In the genomic region with DNA sequence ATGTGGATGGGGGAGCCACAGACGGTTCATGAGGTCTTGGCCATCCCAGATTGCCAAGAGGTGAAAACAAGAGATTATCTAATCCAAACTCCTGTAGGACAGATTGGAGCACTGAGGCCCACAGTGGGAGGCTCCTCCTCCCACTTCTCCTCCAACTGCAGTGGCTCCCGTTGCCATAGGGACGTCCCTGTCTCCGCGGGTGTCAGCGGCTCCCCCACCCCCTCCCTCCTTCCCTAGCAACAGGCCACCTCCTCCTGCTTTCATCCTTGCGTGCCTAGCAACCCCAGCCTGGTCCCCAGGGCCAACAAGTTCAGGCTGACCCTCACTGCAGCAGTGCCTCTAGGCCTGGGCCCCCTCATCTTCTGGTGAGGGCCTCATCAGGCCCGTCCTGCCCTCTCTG, we compare ENCODE assay signal across 8 cellular contexts. TPM values are rescaled to one million over a fixed set of nuclear protein-coding genes. Genes with fewer than 3 reads are reported as not detected.
DNase-seq lines count a peak whose midpoint lies in the region; ATAC-seq, FAIRE-seq and TF ChIP-seq lines count a peak whose summit lies in the region.

No MANE protein-coding gene starts in this region.

- intact Hi-C loops in GM12878 (cut with micrococcal nuclease; ENCODE audit: unreplicated experiment), result no loop called here

- RAD21 ChIA-PET in GM12878 (lab: Charles Lee; ENCODE audit: unreplicated experiment), result no interaction called here

- TF ChIP-seq POLR2A in GM12878 (IDR thresholded peaks at IDR 0.05; ENCODE audit: low read depth, low read length), result no peak

- no peaks in the 10 kb centered on the region for H3K9me3 ChIP-seq in GM12878 (replicated peaks; ENCODE audit: control insufficient read depth, insufficient read depth, low read length)

- H3K9ac ChIP-seq in GM12878 (ENCODE audit: control insufficient read depth, insufficient read depth, low read length), result no peak overlapping the region

- no peaks in the 10 kb centered on the region; the same call in 1 of the 2 replicates for H3K4me1 ChIP-seq in GM12878 (ENCODE audit: control insufficient read depth, insufficient read depth, low read length)

- H3K27me3 ChIP-seq in GM12878 (replicated peaks in 1 of 2; ENCODE audit: control insufficient read depth in 2 of 2, insufficient read depth in 2 of 2, low read length in 1 of 2), result peaks cover 0 to 2% of the 10 kb centered on the region in 2 experiments; a peak in 1 of 4 replicates

- no TSS peak for BruUV-seq in GM12878 (replicated peaks; lab: Mats Ljungman, UMichigan)

- no peaks in the 10 kb centered on the region for H3K36me3 ChIP-seq in GM12878 (ENCODE audit: control insufficient read depth in 2 of 2, insufficient read depth in 2 of 2, low read length in 1 of 2)

- H2AFZ ChIP-seq in GM12878 (ENCODE audit: control insufficient read depth, low read depth, low read length), result peak overlapping the region; percentile 46; the same call in 1 of the 2 replicates

- TF ChIP-seq CTCF in GM12878 (IDR thresholded peaks at IDR 0.05 in 2 of 3, conservative IDR thresholded peaks at IDR 0.05 in 1 of 3; ENCODE audit: control insufficient read depth in 2 of 3, extremely low read depth in 1 of 3, insufficient read depth in 1 of 3, low read depth in 3 of 3, low read length in 3 of 3), result no peak

- no peaks in the 10 kb centered on the region for H4K20me1 ChIP-seq in GM12878 (ENCODE audit: control insufficient read depth, insufficient read depth)

- no peak overlapping the region for H3K4me3 ChIP-seq in GM12878

- TF ChIP-seq EP300 in GM12878 (IDR thresholded peaks at IDR 0.05; ENCODE audit: borderline replicate concordance in 1 of 2, control insufficient read depth in 1 of 2, low read depth in 2 of 2, low read length in 2 of 2), result no peak

- H3K79me2 ChIP-seq in GM12878 (ENCODE audit: control insufficient read depth, insufficient read depth, low read length), result no peaks in the 10 kb centered on the region

- DNase-seq in Daoy (ENCODE audit: low read depth) (peak; percentile 20), NCI-H1436 (lab: John Stamatoyannopoulos, UW) (peak; percentile 66), GM12878 (ENCODE audit: low read depth, low spot score) (no peak), mesenteric fat pad (ENCODE audit: low spot score) (peak; percentile 81), NCI-H187 treated with DMSO at 0.1 percent for 48 hours (lab: John Stamatoyannopoulos, UW) (no peak)

- H3K27ac ChIP-seq in GM12878 (ENCODE audit: control insufficient read depth, insufficient read depth), result no peak overlapping the region

- in situ Hi-C loops in GM12878 (cut with MboI), result no loop called here

- SMC1A ChIA-PET in GM12878 (lab: Charles Lee; ENCODE audit: uncharacterized antibody, unreplicated experiment), result no interaction called here

- no peak for FAIRE-seq in GM12878 (lab: Jason Lieb, UNC)

- H3K4me2 ChIP-seq in GM12878 (ENCODE audit: control insufficient read depth, insufficient read depth), result no peak overlapping the region

- 10% methylated on average over 7 of the region's 8 CpGs for WGBS in GM12878 (ENCODE audit: insufficient coverage, insufficient replicate concordance, low lambda C conversion rate, missing lambda C conversion rate)

- CTCF ChIA-PET in GM12878 (lab: Yijun Ruan, JAX), result interaction anchor here (7.0 kb wide), 1 partner anchor 25 kb away, joined by 61 read pairs; no protein-coding TSS in a partner anchor

- POLR2A ChIA-PET in GM12878 (lab: Charles Lee), result interaction anchor here (0.6 kb wide), 1 partner anchor 11 kb away, joined by 3 read pairs; no protein-coding TSS in a partner anchor

- no peak for TF ChIP-seq RAD21 in GM12878 (IDR thresholded peaks at IDR 0.05; ENCODE audit: insufficient read depth, low read depth, low read length)

- ATAC-seq in GM12878 (no peak; the same call in 2 of the 3 replicates), HG02852 (IDR thresholded peaks at IDR 0.05; ENCODE audit: unreplicated experiment) (no peak), HG03139 (IDR thresholded peaks at IDR 0.05; ENCODE audit: unreplicated experiment) (no peak), GM21423 (IDR thresholded peaks at IDR 0.05; ENCODE audit: unreplicated experiment) (no peak)

TF ChIP-seq in GM12878, 131 proteins besides CTCF, POLR2A, EP300 and RAD21:
- TF ChIP-seq, protein P1, sequence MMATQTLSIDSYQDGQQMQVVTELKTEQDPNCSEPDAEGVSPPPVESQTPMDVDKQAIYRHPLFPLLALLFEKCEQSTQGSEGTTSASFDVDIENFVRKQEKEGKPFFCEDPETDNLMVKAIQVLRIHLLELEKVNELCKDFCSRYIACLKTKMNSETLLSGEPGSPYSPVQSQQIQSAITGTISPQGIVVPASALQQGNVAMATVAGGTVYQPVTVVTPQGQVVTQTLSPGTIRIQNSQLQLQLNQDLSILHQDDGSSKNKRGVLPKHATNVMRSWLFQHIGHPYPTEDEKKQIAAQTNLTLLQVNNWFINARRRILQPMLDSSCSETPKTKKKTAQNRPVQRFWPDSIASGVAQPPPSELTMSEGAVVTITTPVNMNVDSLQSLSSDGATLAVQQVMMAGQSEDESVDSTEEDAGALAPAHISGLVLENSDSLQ (IDR thresholded peaks at IDR 0.05), result peak; percentile 40
- TF ChIP-seq, protein P2, sequence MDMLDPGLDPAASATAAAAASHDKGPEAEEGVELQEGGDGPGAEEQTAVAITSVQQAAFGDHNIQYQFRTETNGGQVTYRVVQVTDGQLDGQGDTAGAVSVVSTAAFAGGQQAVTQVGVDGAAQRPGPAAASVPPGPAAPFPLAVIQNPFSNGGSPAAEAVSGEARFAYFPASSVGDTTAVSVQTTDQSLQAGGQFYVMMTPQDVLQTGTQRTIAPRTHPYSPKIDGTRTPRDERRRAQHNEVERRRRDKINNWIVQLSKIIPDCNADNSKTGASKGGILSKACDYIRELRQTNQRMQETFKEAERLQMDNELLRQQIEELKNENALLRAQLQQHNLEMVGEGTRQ (IDR thresholded peaks at IDR 0.05; ENCODE audit: borderline replicate concordance, low read depth, low read length), result no peak

RNA-seq across cellular contexts. Expression of a gene that starts 6.8 kb away (rescaled TPM):
- 1.8 and 4.1 TPM in 2 replicates for total RNA-seq in Daoy (2014; rRNA removed; shearing (Covaris generic))
- total RNA-seq in GM12878 (2013; cell fraction: nucleolus; rRNA removed), result 0.61 and 0.98 TPM in 2 replicates
- total RNA-seq in GM12878 (2014; rRNA removed), result not detected in 2 replicates
- total RNA-seq in GM12878 (2014; rRNA removed; fragmentation: Illumina TruSeq; extraction: Trizol), result not detected in 2 replicates
- total RNA-seq in GM12878 (2021), result 0.08 and 0.23 TPM in 2 replicates
- not detected for polyA plus RNA-seq in GM12878 (2011; ENCODE audit: low read depth)
- 0.04 TPM in 1 of 2 replicates, not detected in the other for polyA plus RNA-seq in GM12878 (2011; rRNA removed)
- polyA plus RNA-seq in GM12878 (2011; cell fraction: cytosol; rRNA removed), result 0.05 and 0.07 TPM in 2 replicates
- polyA plus RNA-seq in GM12878 (2011; cell fraction: nucleus; rRNA removed), result 0.20 and 0.27 TPM in 2 replicates
- polyA plus RNA-seq in GM12878 (2012), result 0.13 and 0.18 TPM in 2 replicates
- polyA plus RNA-seq in GM12878 (2014; fragmentation: Illumina TruSeq; extraction: Trizol), result 0.07 TPM in 1 of 2 replicates, not detected in the other
- under 1 TPM; 0.04 to 0.11 TPM for polyA plus RNA-seq in GM12878 (2014; fragmentation: Nextera tagmentation; extraction: Ambion mirVana)
- 0.01 and 0.22 TPM in 2 replicates for polyA plus RNA-seq in GM12878 (2014; rRNA removed)
- under 1 TPM in 1 of 2 experiments, not detected in 1; 0.04 TPM for polyA plus RNA-seq in GM12878 (2016; fragmentation: Nextera tagmentation; extraction: Ambion mirVana)
- polyA minus RNA-seq in GM12878 (2011; rRNA and poly(A)+ RNA removed), result not detected in 2 replicates
- not detected in 2 replicates for polyA minus RNA-seq in GM12878 (2011; cell fraction: cytosol; rRNA and poly(A)+ RNA removed)
- 0.36 TPM in 1 of 2 replicates, not detected in the other for polyA minus RNA-seq in GM12878 (2011; cell fraction: nucleus; rRNA and poly(A)+ RNA removed)
- total RNA-seq in mesenteric fat pad, result 15.4 TPM

Comparison
In these comparisons a context has a peak if more than half of its experiments do, and no peak if none do; other contexts are left out.
1. DNase-seq: peak in Daoy (single experiment), NCI-H1436 (single experiment) and mesenteric fat pad (single experiment); none in GM12878 (single experiment) and NCI-H187 treated with DMSO at 0.1 percent for 48 hours (single experiment).